ENCODE assay signal across 19 cellular contexts in the genomic region with DNA sequence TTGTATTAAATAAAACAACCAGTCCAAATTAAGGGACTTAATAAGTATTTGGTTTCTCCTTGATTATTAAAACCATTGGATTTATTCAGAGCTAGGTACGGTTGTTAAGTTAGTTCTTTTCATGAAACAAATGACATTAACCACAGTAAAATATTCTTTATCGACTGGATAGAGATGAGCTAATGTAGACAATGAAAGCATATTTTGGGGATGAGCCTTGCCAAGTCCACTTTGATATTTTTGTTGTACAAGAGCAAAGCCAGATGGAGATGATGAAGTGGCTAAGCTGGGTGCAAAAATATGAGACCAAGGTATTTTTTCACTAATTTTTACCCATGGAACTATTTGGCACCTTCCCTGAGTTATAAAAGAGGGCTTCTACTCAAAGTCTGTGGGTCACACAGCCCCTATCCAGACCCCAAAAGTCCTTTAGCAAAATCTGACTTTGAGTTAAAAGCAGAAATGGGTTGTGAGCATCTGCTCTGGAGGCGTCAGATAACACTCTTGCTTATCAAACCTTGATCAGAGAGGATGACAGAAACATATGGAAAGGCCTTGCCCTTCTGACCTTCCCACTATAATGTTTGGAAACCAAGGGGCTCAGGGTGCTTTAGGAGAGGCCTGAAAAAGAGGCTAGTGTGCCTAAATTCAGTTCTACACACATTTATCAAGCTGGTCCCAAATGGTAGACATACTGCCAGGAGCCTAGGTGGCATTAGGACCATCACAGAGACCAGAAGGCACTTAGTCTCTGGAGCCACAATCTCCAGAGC.
A peak's percentile ranks its signal among the peaks of the same experiment; 100 is the strongest.
DNase-seq lines count a peak whose midpoint lies in the region; ATAC-seq and TF ChIP-seq lines count a peak whose summit lies in the region.
"Had no signal": no experiment of that assay in that cellular context is flagged by ENCODE, and none has a peak within 500 bp of the region (broad histone marks: within the 10 kb centered on the region; RNA-seq: fewer than 3 reads in every experiment).

No MANE protein-coding gene starts in this region.

- H3K36me3 ChIP-seq in GM23338 (ENCODE audit: insufficient read depth) = no peaks in the 10 kb centered on the region
- H3K36me3 ChIP-seq: BE2C; BLaER1 treated with 17β-estradiol and CSF1 and Interleukin-3, amounts not matched to agents 10 nM and 100 nM had no signal

- H3K4me3 Mint-ChIP-seq in GM23338 = no peak overlapping the region
- no peak overlapping the region for H3K4me3 Mint-ChIP-seq in stimulated activated naive CD8-positive, alpha-beta T cell treated with anti-CD3 and anti-CD28 coated beads, Interleukin-15, amount 100 ng/mL, for 72 hours
- no peak overlapping the region for H3K4me3 Mint-ChIP-seq in endothelial cell (ENCODE audit: unreplicated experiment)
- H3K4me3 Mint-ChIP-seq: CD14-positive monocyte; CD4-positive, alpha-beta T cell; CD8-positive, alpha-beta memory T cell; H9 had no signal

- H3K27ac Mint-ChIP-seq in GM23338 (no peak overlapping the region), endothelial cell (ENCODE audit: unreplicated experiment) (no peak overlapping the region)
- H3K27ac Mint-ChIP-seq in stimulated activated naive CD8-positive, alpha-beta T cell treated with anti-CD3 and anti-CD28 coated beads, Interleukin-15, amount 100 ng/mL, for 72 hours = no peak overlapping the region
- H3K27ac Mint-ChIP-seq: CD14-positive monocyte; CD4-positive, alpha-beta T cell; CD8-positive, alpha-beta memory T cell; H9 had no signal

- DNase-seq in GM23338 (ENCODE audit: low spot score) (no peak), SK-N-DZ (ENCODE audit: low spot score) (peak; percentile 97), endothelial cell (ENCODE audit: low spot score) (no peak)
- DNase-seq in stimulated activated naive CD8-positive, alpha-beta T cell treated with anti-CD3 and anti-CD28 coated beads, Interleukin-15, amount 100 ng/mL, for 72 hours = no peak
- DNase-seq: 8988T; ACHN; AML-193; BE2C; CD4-positive, alpha-beta T cell; CD8-positive, alpha-beta memory T cell; DMS153; DND-41; H9 had no signal

- H3K4me2 ChIP-seq in GM23338 = no peak overlapping the region
- H3K4me2 ChIP-seq: A549; BLaER1 treated with 17β-estradiol and CSF1 and Interleukin-3, amounts not matched to agents 10 nM and 100 nM had no signal

- H3K36me3 Mint-ChIP-seq in GM23338 (ENCODE audit: low read depth) (no peaks in the 10 kb centered on the region), endothelial cell (ENCODE audit: low read depth, unreplicated experiment) (no peaks in the 10 kb centered on the region)
- H3K36me3 Mint-ChIP-seq: CD14-positive monocyte; CD8-positive, alpha-beta memory T cell had no signal

- H3K27me3 ChIP-seq in GM23338 (ENCODE audit: insufficient read depth) = no peaks in the 10 kb centered on the region
- H3K27me3 ChIP-seq: BE2C; BLaER1 treated with 17β-estradiol and CSF1 and Interleukin-3, amounts not matched to agents 10 nM and 100 nM had no signal

- H3K4me1 Mint-ChIP-seq in GM23338 (peaks cover 2% of the 10 kb centered on the region; the same call in 1 of the 3 replicates), endothelial cell (ENCODE audit: unreplicated experiment) (no peaks in the 10 kb centered on the region)
- H3K4me1 Mint-ChIP-seq in stimulated activated naive CD8-positive, alpha-beta T cell treated with anti-CD3 and anti-CD28 coated beads, Interleukin-15, amount 100 ng/mL, for 72 hours = no peaks in the 10 kb centered on the region
- H3K4me1 Mint-ChIP-seq: CD14-positive monocyte; CD8-positive, alpha-beta memory T cell; H9 had no signal

- H3K4me3 ChIP-seq in GM23338 = no peak overlapping the region
- H3K4me3 ChIP-seq: A549; BLaER1 treated with 17β-estradiol and CSF1 and Interleukin-3, amounts not matched to agents 10 nM and 100 nM had no signal

- 0 out of 2 replicates have a peak, but pooled peaks cover 3% of the 10 kb centered on the region for H3K4me1 ChIP-seq in GM23338 (ENCODE audit: insufficient read depth)
- H3K4me1 ChIP-seq: A549; BLaER1 treated with 17β-estradiol and CSF1 and Interleukin-3, amounts not matched to agents 10 nM and 100 nM had no signal

- 0 out of 2 replicates have a peak, but pooled peaks cover 3% of the 10 kb centered on the region for H3K9me2 ChIP-seq in GM23338 (ENCODE audit: insufficient read depth)

- no peak overlapping the region for H3K27ac ChIP-seq in GM23338 (ENCODE audit: low read depth)
- H3K27ac ChIP-seq in VCaP = peak overlapping the region; percentile 89
- H3K27ac ChIP-seq: A549; BLaER1 treated with 17β-estradiol and CSF1 and Interleukin-3, amounts not matched to agents 10 nM and 100 nM had no signal

- H2AFZ ChIP-seq in GM23338 = peak overlapping the region; percentile 56; the same call in 1 of the 2 replicates

- H3F3A ChIP-seq in GM23338 (replicated peaks; ENCODE audit: low read depth) = no peaks in the 10 kb centered on the region

- no peaks in the 10 kb centered on the region for H4K20me1 ChIP-seq in GM23338 (replicated peaks; ENCODE audit: insufficient read depth)
- H4K20me1 ChIP-seq: BLaER1 treated with 17β-estradiol and CSF1 and Interleukin-3, amounts not matched to agents 10 nM and 100 nM had no signal

- peaks cover 2% of the 10 kb centered on the region for H3K27me3 Mint-ChIP-seq in GM23338 (ENCODE audit: insufficient read depth, low read depth, poor library complexity)
- H3K27me3 Mint-ChIP-seq in stimulated activated naive CD8-positive, alpha-beta T cell treated with anti-CD3 and anti-CD28 coated beads, Interleukin-15, amount 100 ng/mL, for 72 hours = peaks cover 12% of the 10 kb centered on the region
- H3K27me3 Mint-ChIP-seq in endothelial cell (ENCODE audit: unreplicated experiment) = no peaks in the 10 kb centered on the region

- no peaks in the 10 kb centered on the region for H3K79me2 ChIP-seq in GM23338 (replicated peaks; ENCODE audit: insufficient read depth)

- TF ChIP-seq CTCF in GM23338 (conservative IDR thresholded peaks at IDR 0.05; ENCODE audit: low read depth in 2 of 2) (no peak), VCaP (conservative IDR thresholded peaks at IDR 0.05) (no peak), endothelial cell (IDR thresholded peaks at IDR 0.05; ENCODE audit: unreplicated experiment) (no peak)

- ATAC-seq in GM23338 (no peak), HG02852 (IDR thresholded peaks at IDR 0.05; ENCODE audit: unreplicated experiment) (no peak)
- no peak for ATAC-seq in stimulated activated naive CD8-positive, alpha-beta T cell treated with anti-CD3 and anti-CD28 coated beads, Interleukin-15, amount 100 ng/mL, for 72 hours
- ATAC-seq: A549, HCT116 had no signal

- H3K9me3 Mint-ChIP-seq in GM23338 (no peaks in the 10 kb centered on the region), endothelial cell (ENCODE audit: unreplicated experiment) (no peaks in the 10 kb centered on the region)
- H3K9me3 Mint-ChIP-seq in stimulated activated naive CD8-positive, alpha-beta T cell treated with anti-CD3 and anti-CD28 coated beads, Interleukin-15, amount 100 ng/mL, for 72 hours = peaks cover 0 to 7% of the 10 kb centered on the region in 2 donors
- H3K9me3 Mint-ChIP-seq: CD4-positive, alpha-beta T cell; CD8-positive, alpha-beta memory T cell; H9 had no signal

TF ChIP-seq in GM23338, 12 proteins besides CTCF, POLR2A, EP300 and RAD21 (continues in another document):
- TF ChIP-seq, protein P1, sequence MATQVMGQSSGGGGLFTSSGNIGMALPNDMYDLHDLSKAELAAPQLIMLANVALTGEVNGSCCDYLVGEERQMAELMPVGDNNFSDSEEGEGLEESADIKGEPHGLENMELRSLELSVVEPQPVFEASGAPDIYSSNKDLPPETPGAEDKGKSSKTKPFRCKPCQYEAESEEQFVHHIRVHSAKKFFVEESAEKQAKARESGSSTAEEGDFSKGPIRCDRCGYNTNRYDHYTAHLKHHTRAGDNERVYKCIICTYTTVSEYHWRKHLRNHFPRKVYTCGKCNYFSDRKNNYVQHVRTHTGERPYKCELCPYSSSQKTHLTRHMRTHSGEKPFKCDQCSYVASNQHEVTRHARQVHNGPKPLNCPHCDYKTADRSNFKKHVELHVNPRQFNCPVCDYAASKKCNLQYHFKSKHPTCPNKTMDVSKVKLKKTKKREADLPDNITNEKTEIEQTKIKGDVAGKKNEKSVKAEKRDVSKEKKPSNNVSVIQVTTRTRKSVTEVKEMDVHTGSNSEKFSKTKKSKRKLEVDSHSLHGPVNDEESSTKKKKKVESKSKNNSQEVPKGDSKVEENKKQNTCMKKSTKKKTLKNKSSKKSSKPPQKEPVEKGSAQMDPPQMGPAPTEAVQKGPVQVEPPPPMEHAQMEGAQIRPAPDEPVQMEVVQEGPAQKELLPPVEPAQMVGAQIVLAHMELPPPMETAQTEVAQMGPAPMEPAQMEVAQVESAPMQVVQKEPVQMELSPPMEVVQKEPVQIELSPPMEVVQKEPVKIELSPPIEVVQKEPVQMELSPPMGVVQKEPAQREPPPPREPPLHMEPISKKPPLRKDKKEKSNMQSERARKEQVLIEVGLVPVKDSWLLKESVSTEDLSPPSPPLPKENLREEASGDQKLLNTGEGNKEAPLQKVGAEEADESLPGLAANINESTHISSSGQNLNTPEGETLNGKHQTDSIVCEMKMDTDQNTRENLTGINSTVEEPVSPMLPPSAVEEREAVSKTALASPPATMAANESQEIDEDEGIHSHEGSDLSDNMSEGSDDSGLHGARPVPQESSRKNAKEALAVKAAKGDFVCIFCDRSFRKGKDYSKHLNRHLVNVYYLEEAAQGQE (IDR thresholded peaks at IDR 0.05; ENCODE audit: unreplicated experiment) = no peak
- TF ChIP-seq ZNF331 (CRISPR knock-in tag; IDR thresholded peaks at IDR 0.05; ENCODE audit: low read depth) (no peak), JUNB (IDR thresholded peaks at IDR 0.05; ENCODE audit: unreplicated experiment) (no peak), EZH2 (IDR thresholded peaks at IDR 0.05; ENCODE audit: low read depth, unreplicated experiment) (no peak), CREB1 (CRISPR knock-in tag; IDR thresholded peaks at IDR 0.05; ENCODE audit: low read depth) (no peak), STAT1 (IDR thresholded peaks at IDR 0.05; ENCODE audit: unreplicated experiment) (no peak)
- TF ChIP-seq, protein P2, sequence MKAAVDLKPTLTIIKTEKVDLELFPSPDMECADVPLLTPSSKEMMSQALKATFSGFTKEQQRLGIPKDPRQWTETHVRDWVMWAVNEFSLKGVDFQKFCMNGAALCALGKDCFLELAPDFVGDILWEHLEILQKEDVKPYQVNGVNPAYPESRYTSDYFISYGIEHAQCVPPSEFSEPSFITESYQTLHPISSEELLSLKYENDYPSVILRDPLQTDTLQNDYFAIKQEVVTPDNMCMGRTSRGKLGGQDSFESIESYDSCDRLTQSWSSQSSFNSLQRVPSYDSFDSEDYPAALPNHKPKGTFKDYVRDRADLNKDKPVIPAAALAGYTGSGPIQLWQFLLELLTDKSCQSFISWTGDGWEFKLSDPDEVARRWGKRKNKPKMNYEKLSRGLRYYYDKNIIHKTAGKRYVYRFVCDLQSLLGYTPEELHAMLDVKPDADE (IDR thresholded peaks at IDR 0.05) = no peak
